In the genomic region with DNA sequence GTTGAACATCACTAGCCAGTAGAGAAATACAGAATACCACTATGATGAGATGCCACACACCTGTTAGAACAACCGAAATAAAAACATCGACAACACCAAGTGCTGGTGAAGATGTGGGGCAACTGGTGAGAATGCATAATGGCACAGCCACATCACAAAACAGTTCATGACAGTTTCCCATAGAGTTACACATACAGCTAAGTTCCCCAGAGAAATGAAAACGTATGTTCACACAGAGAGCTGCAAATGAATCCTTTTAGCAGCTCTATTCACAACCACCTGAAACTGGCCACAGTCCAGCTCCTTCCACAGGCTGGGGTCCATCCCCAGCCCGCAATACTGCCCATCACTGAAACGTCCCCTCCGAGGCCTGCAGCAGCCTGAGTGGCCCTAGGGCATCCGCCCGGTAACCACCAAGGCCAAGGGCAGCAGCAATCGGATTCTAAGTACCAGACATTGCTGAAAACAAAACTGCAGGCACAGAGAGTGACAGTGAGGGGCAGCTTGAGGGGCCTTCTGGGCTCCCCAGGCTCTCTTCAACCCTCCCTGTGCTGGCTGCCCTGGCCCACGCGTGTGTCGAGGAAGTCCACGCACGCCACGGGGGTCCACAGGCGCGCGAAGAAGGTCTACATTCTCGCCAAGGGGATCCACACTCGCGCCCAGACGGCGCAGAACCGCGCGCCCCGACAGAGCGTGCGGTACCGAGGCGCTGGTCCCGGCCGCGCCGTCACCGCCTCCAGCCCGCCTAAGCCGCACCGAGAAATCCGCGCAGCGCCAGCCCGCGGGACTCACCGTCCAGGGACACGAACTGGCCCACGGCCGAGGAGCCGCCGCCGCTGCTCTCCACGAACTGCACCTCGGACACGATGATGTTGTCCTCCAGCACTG, we compare ENCODE assay signal across 8 cellular contexts. TPM values are rescaled to one million over a fixed set of nuclear protein-coding genes. Genes with fewer than 3 reads are reported as not detected.
DNase-seq lines count a peak whose midpoint lies in the region; ATAC-seq, FAIRE-seq and TF ChIP-seq lines count a peak whose summit lies in the region.

No MANE protein-coding gene starts in this region.

- peak; percentile 15 for ATAC-seq in GM21786 (IDR thresholded peaks at IDR 0.05; ENCODE audit: unreplicated experiment)

- H3K27ac Mint-ChIP-seq in activated naive CD8-positive, alpha-beta T cell: peak overlapping the region; percentile 88

- H3K79me2 ChIP-seq in smooth muscle cell (ENCODE audit: low read depth): peaks cover 51% of the 10 kb centered on the region

- H3K27me3 Mint-ChIP-seq in activated naive CD8-positive, alpha-beta T cell: no peaks in the 10 kb centered on the region

- H3K4me3 ChIP-seq in LNCaP clone FGC (ENCODE audit: low read depth, low read length) (peak overlapping the region; percentile 85), iPS DF 6.9 (ENCODE audit: low read length) (peak overlapping the region; percentile 83), smooth muscle cell (peak overlapping the region; percentile 91)

- peak overlapping the region; percentile 82 for H2AFZ ChIP-seq in smooth muscle cell (ENCODE audit: low read depth)

- peaks cover 52% of the 10 kb centered on the region for H4K20me1 ChIP-seq in smooth muscle cell (ENCODE audit: low read depth)

- H3F3A ChIP-seq in smooth muscle cell (ENCODE audit: low read depth): peaks cover 10% of the 10 kb centered on the region

- H3K4me2 ChIP-seq in smooth muscle cell: peak overlapping the region; percentile 97

- H3K9me3 Mint-ChIP-seq in activated naive CD8-positive, alpha-beta T cell (ENCODE audit: low read depth): no peaks in the 10 kb centered on the region

- FAIRE-seq in GM12892 (lab: Jason Lieb, UNC): peak; percentile 81

- WGBS in iPS DF 6.9 (ENCODE audit: insufficient coverage, insufficient read length): no CpG with 5 or more reads among the region's 54 CpGs
- WGBS in smooth muscle cell (ENCODE audit: low lambda C conversion rate): 12% methylated on average over 51 of the region's 54 CpGs

- no peaks in the 10 kb centered on the region; the same call in 1 of the 2 replicates for H3K27me3 ChIP-seq in iPS DF 6.9 (ENCODE audit: control insufficient read depth, insufficient read depth, low read length)
- H3K27me3 ChIP-seq in smooth muscle cell (ENCODE audit: low read depth): no peaks in the 10 kb centered on the region

- no peak for TF ChIP-seq CTCF in LNCaP clone FGC (IDR thresholded peaks at IDR 0.05; ENCODE audit: control insufficient read depth, extremely low read depth, insufficient read depth)
- no peak for TF ChIP-seq CTCF in smooth muscle cell (IDR thresholded peaks at IDR 0.05; ENCODE audit: borderline replicate concordance, insufficient read depth, poor library complexity, severe bottlenecking)

- H3K36me3 Mint-ChIP-seq in activated naive CD8-positive, alpha-beta T cell: no peaks in the 10 kb centered on the region

- DNase-seq in GM12892 (ENCODE audit: insufficient read length) (no peak), LNCaP clone FGC (ENCODE audit: low read depth) (no peak), iPS DF 6.9 (ENCODE audit: low read depth, low spot score) (no peak), smooth muscle cell (lab: John Stamatoyannopoulos, UW; ENCODE audit: unreplicated experiment) (no peak), islet precursor cell (no peak), NCI-H128 (lab: John Stamatoyannopoulos, UW; ENCODE audit: unreplicated experiment) (no peak)

- H3K27ac ChIP-seq in iPS DF 6.9 (ENCODE audit: low read length) (no peak overlapping the region), smooth muscle cell (ENCODE audit: low read depth) (peak overlapping the region; percentile 89)

- H3K36me3 ChIP-seq in iPS DF 6.9 (ENCODE audit: control insufficient read depth, insufficient read depth, low read length): no peaks in the 10 kb centered on the region
- H3K36me3 ChIP-seq in smooth muscle cell (ENCODE audit: low read depth): no peaks in the 10 kb centered on the region

- H3K4me1 Mint-ChIP-seq in activated naive CD8-positive, alpha-beta T cell (ENCODE audit: low read depth): peaks cover 29% of the 10 kb centered on the region

- TF ChIP-seq POLR2A in GM12892 (IDR thresholded peaks at IDR 0.05; ENCODE audit: low read depth, low read length): no peak

- no peaks in the 10 kb centered on the region for H3K4me1 ChIP-seq in iPS DF 6.9 (ENCODE audit: control insufficient read depth, insufficient read depth, low read length)
- H3K4me1 ChIP-seq in smooth muscle cell (ENCODE audit: low read depth): no peaks in the 10 kb centered on the region

- H3K4me3 Mint-ChIP-seq in activated naive CD8-positive, alpha-beta T cell: peak overlapping the region; percentile 92

- H3K9me3 ChIP-seq in iPS DF 6.9 (ENCODE audit: control insufficient read depth, insufficient read depth, low read length) (no peaks in the 10 kb centered on the region), smooth muscle cell (replicated peaks; ENCODE audit: low read depth) (no peaks in the 10 kb centered on the region)

- peak overlapping the region; percentile 84 for H3K9ac ChIP-seq in smooth muscle cell (ENCODE audit: low read depth)

RNA-seq across cellular contexts. Expression of gene BRF1, which starts 0.9 kb away (rescaled TPM):
- 6.4 TPM for polyA plus RNA-seq in GM12892 (2012; ENCODE audit: missing spikeins)
- total RNA-seq in smooth muscle cell: 9.8 and 15.9 TPM in 2 replicates
- 12.5 and 20.7 TPM in 2 replicates for polyA plus RNA-seq in smooth muscle cell

RNA-seq across cellular contexts. Expression of gene PACS2, which starts 14.7 kb away (rescaled TPM):
- polyA plus RNA-seq in GM12892 (2012; ENCODE audit: missing spikeins): 8.5 TPM
- total RNA-seq in smooth muscle cell: 36.9 and 37.3 TPM in 2 replicates
- 49.1 and 57.7 TPM in 2 replicates for polyA plus RNA-seq in smooth muscle cell

RNA-seq across cellular contexts. Expression of gene BTBD6, which starts 51.6 kb away (rescaled TPM):
- 25.8 TPM for polyA plus RNA-seq in GM12892 (2012; ENCODE audit: missing spikeins)
- total RNA-seq in smooth muscle cell: 22.7 and 27.0 TPM in 2 replicates
- polyA plus RNA-seq in smooth muscle cell: 40.3 and 41.8 TPM in 2 replicates
